In genomic region chr22:34971456-34971855, GRCh38 we compare ENCODE assay signal across 1 cellular context.
TF ChIP-seq lines count a peak whose summit lies in the region.

No MANE protein-coding gene starts in this region.

TF ChIP-seq in H1, 55 proteins besides CTCF, POLR2A, EP300 and RAD21 (continued from another document):
- TF ChIP-seq NRF1 (IDR thresholded peaks at IDR 0.05; ENCODE audit: low read depth, low read length) (no peak), RNF2 (IDR thresholded peaks at IDR 0.05; ENCODE audit: borderline replicate concordance, low read depth, low read length, missing control alignments, poor library complexity, severe bottlenecking) (no peak), SUZ12 (IDR thresholded peaks at IDR 0.05; ENCODE audit: low read length) (no peak), SIX5 (IDR thresholded peaks at IDR 0.05; ENCODE audit: low read depth, low read length) (no peak), RBBP5 (IDR thresholded peaks at IDR 0.05; ENCODE audit: borderline replicate concordance, low read depth, low read length) (no peak), EGR1 (IDR thresholded peaks at IDR 0.05; ENCODE audit: borderline replicate concordance, low read depth, low read length) (no peak), E2F6 (IDR thresholded peaks at IDR 0.05) (no peak), TAF1 (IDR thresholded peaks at IDR 0.05; ENCODE audit: low read depth, low read length) (no peak), SIN3A (conservative IDR thresholded peaks at IDR 0.05 in 1 of 2, IDR thresholded peaks at IDR 0.05 in 1 of 2; ENCODE audit: low read depth in 1 of 2, low read length in 2 of 2) (no peak), ZNF274 (IDR thresholded peaks at IDR 0.05; ENCODE audit: borderline replicate concordance, extremely low read depth, low read length) (no peak), KDM5A (IDR thresholded peaks at IDR 0.05; ENCODE audit: low read length) (no peak), JUN (IDR thresholded peaks at IDR 0.05; ENCODE audit: low read depth, low read length) (no peak), TEAD4 (IDR thresholded peaks at IDR 0.05; ENCODE audit: low read depth, low read length) (no peak)
- TF ChIP-seq, protein P1, sequence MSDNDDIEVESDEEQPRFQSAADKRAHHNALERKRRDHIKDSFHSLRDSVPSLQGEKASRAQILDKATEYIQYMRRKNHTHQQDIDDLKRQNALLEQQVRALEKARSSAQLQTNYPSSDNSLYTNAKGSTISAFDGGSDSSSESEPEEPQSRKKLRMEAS (IDR thresholded peaks at IDR 0.05): no peak
